ENCODE assay signal across 20 cellular contexts in genomic region chr10:30691601-30692015, GRCh38.
DNase-seq lines count a peak whose midpoint lies in the region; ATAC-seq and TF ChIP-seq lines count a peak whose summit lies in the region.
"Had no signal": no experiment of that assay in that cellular context is flagged by ENCODE, and none has a peak within 500 bp of the region (broad histone marks: within the 10 kb centered on the region; RNA-seq: fewer than 3 reads in every experiment).

No MANE protein-coding gene starts in this region.

- peaks cover 52% of the 10 kb centered on the region for H3K4me1 Mint-ChIP-seq in HFFc6 (ENCODE audit: low read depth)

- H3K4me1 ChIP-seq in right atrium auricular region, result no peaks in the 10 kb centered on the region

- no peak overlapping the region for H3K27ac ChIP-seq in right atrium auricular region
- H3K27ac ChIP-seq: BLaER1, dorsolateral prefrontal cortex had no signal

- peak overlapping the region; percentile 34 for H3K4me3 ChIP-seq in skeletal muscle cell (ENCODE audit: low read depth, low read length)
- no peak overlapping the region for H3K4me3 ChIP-seq in right atrium auricular region
- H3K4me3 ChIP-seq: BLaER1, dorsolateral prefrontal cortex had no signal

- H3K36me3 Mint-ChIP-seq in HFFc6 (ENCODE audit: low read depth), result peaks cover 8% of the 10 kb centered on the region; the same call in 1 of the 2 replicates

- no peaks in the 10 kb centered on the region for H3K9me3 Mint-ChIP-seq in HFFc6
- H3K9me3 Mint-ChIP-seq: activated naive CD4-positive, alpha-beta T cell treated with anti-CD3 and anti-CD28 coated beads, Interleukin-2, amount 50 U/mL, for 72 hours; neural crest cell had no signal

- no peaks in the 10 kb centered on the region for H3K9me3 ChIP-seq in right atrium auricular region
- H3K9me3 ChIP-seq: BLaER1 had no signal

- no peaks in the 10 kb centered on the region for H3K36me3 ChIP-seq in right atrium auricular region
- H3K36me3 ChIP-seq: BLaER1 had no signal

- no peaks in the 10 kb centered on the region for H3K27me3 ChIP-seq in right atrium auricular region
- H3K27me3 ChIP-seq: BLaER1 had no signal

- DNase-seq in AG20443 (ENCODE audit: low spot score) (peak; percentile 50), HFFc6 (peak; percentile 71), dedifferentiated amniotic fluid mesenchymal stem cell (ENCODE audit: extremely low spot score) (peak; percentile 68), skeletal muscle cell (ENCODE audit: low read depth) (peak; percentile 73), right atrium auricular region (ENCODE audit: low spot score) (no peak), D341Med (ENCODE audit: low spot score) (no peak)
- DNase-seq: dorsolateral prefrontal cortex; hippocampal formation; KBM-7; kidney; NCI-H1048; NCI-H774; stimulated activated CD4-positive, alpha-beta T cell treated with anti-CD3 and anti-CD28 coated beads, Interleukin-2, amount 100 ng/mL, for 24 hours; T1000 had no signal

- peak overlapping the region; percentile 92 for H3K27ac Mint-ChIP-seq in HFFc6

- TF ChIP-seq CTCF in HFFc6 (IDR thresholded peaks at IDR 0.05), result no peak
- no peak for TF ChIP-seq CTCF in right atrium auricular region (IDR thresholded peaks at IDR 0.05)

- ATAC-seq in GM19463 (IDR thresholded peaks at IDR 0.05; ENCODE audit: unreplicated experiment) (no peak), GM19023 (IDR thresholded peaks at IDR 0.05; ENCODE audit: unreplicated experiment) (no peak)
- ATAC-seq: activated naive CD4-positive, alpha-beta T cell treated with anti-CD3 and anti-CD28 coated beads, Interleukin-2, amount 50 U/mL, for 72 hours; Panc1 had no signal

- peak overlapping the region; percentile 70 for H3K4me3 Mint-ChIP-seq in HFFc6
- H3K4me3 Mint-ChIP-seq: neural crest cell had no signal

- H3K27me3 Mint-ChIP-seq in HFFc6 (ENCODE audit: insufficient read depth), result peaks cover 4% of the 10 kb centered on the region; the same call in 1 of the 2 replicates

Comparison
In these comparisons a context has a peak if more than half of its experiments do, and no peak if none do; other contexts are left out.
1. DNase-seq: peak in AG20443 (single experiment), HFFc6 (single experiment), dedifferentiated amniotic fluid mesenchymal stem cell (single experiment) and skeletal muscle cell (single experiment); none in right atrium auricular region (single experiment) and D341Med (single experiment).